8 cellular contexts compared by ENCODE assay signal in genomic region chr11:95923441-95923729, GRCh38. TPM values are rescaled to one million over a fixed set of nuclear protein-coding genes. Genes with fewer than 3 reads are reported as not detected.
DNase-seq lines count a peak whose midpoint lies in the region; ATAC-seq and TF ChIP-seq lines count a peak whose summit lies in the region.

No MANE protein-coding gene starts in this region.

- H2AFZ ChIP-seq in OCI-LY1 (ENCODE audit: low read length) (peak overlapping the region; percentile 64), osteoblast (ENCODE audit: low read length) (peak overlapping the region; percentile 95)

- no peaks in the 10 kb centered on the region for H3K36me3 ChIP-seq in OCI-LY1 (ENCODE audit: insufficient read depth, low read length)
- H3K36me3 ChIP-seq in endocrine pancreas (ENCODE audit: control insufficient read depth, insufficient read depth, low read length) = no peaks in the 10 kb centered on the region
- H3K36me3 ChIP-seq in osteoblast (ENCODE audit: insufficient read depth, low read length) = no peaks in the 10 kb centered on the region

- ATAC-seq in GM18519 (IDR thresholded peaks at IDR 0.05; ENCODE audit: low FRiP score, unreplicated experiment) (no peak), HG02870 (IDR thresholded peaks at IDR 0.05; ENCODE audit: unreplicated experiment) (no peak)

- no peaks in the 10 kb centered on the region for H3F3A ChIP-seq in OCI-LY1 (ENCODE audit: insufficient read depth, low read length)

- H3K4me2 ChIP-seq in OCI-LY1 (ENCODE audit: low read length) (peak overlapping the region; percentile 86), osteoblast (ENCODE audit: insufficient read depth, low read length) (peak overlapping the region; percentile 99)

- DNase-seq in EH (ENCODE audit: low read depth) = peak; percentile 31
- no peak for DNase-seq in osteoblast (ENCODE audit: insufficient read length, low spot score, missing footprints)
- no peak for DNase-seq in GM19240 (ENCODE audit: insufficient read length, low spot score)
- DNase-seq in mucosa of gallbladder (ENCODE audit: low spot score) = no peak

- TF ChIP-seq CTCF in OCI-LY1 (IDR thresholded peaks at IDR 0.05; ENCODE audit: low read length) (no peak), osteoblast (IDR thresholded peaks at IDR 0.05; ENCODE audit: extremely low read depth, low read depth, low read length) (no peak)

- H3K27me3 ChIP-seq in OCI-LY1 (ENCODE audit: insufficient read depth, low read length) = no peaks in the 10 kb centered on the region
- H3K27me3 ChIP-seq in endocrine pancreas (ENCODE audit: control insufficient read depth, insufficient read depth, low read length) = no peaks in the 10 kb centered on the region
- H3K27me3 ChIP-seq in osteoblast (ENCODE audit: insufficient read depth, low read length) = no peaks in the 10 kb centered on the region

- H4K20me1 ChIP-seq in OCI-LY1 (ENCODE audit: insufficient read depth, low read length) (no peaks in the 10 kb centered on the region), osteoblast (ENCODE audit: insufficient read depth, low read length) (peaks cover 3% of the 10 kb centered on the region)

- H3K4me3 ChIP-seq in OCI-LY1 (ENCODE audit: low read depth, low read length, poor library complexity, severe bottlenecking) (peak overlapping the region; percentile 84), endocrine pancreas (ENCODE audit: control insufficient read depth, insufficient read depth, low read length) (peak overlapping the region; percentile 86), osteoblast (ENCODE audit: insufficient read depth, low read length) (peak overlapping the region; percentile 96)

- H3K79me2 ChIP-seq in OCI-LY1 (ENCODE audit: insufficient read depth, low read length) (0 out of 2 replicates have a peak, but pooled peaks cover 5% of the 10 kb centered on the region), osteoblast (ENCODE audit: insufficient read depth, low read length) (peaks cover 67% of the 10 kb centered on the region)

- H3K4me1 ChIP-seq in OCI-LY1 (ENCODE audit: insufficient read depth, low read length, severe bottlenecking) (peaks cover 24% of the 10 kb centered on the region), endocrine pancreas (ENCODE audit: control insufficient read depth, insufficient read depth, low read length) (peaks cover 18% of the 10 kb centered on the region), osteoblast (ENCODE audit: insufficient read depth, low read length) (peaks cover 19% of the 10 kb centered on the region)

- no peaks in the 10 kb centered on the region for H3K9me2 ChIP-seq in OCI-LY1 (ENCODE audit: low read depth, low read length)

- H3K9me3 ChIP-seq in OCI-LY1 (ENCODE audit: low read length) (no peaks in the 10 kb centered on the region), endocrine pancreas (ENCODE audit: control insufficient read depth, low read length) (no peaks in the 10 kb centered on the region), osteoblast (ENCODE audit: low read depth, low read length) (no peaks in the 10 kb centered on the region)

- H3K9ac ChIP-seq in OCI-LY1 (ENCODE audit: low read length) = peak overlapping the region; percentile 84
- peak overlapping the region; percentile 96 for H3K9ac ChIP-seq in endocrine pancreas (ENCODE audit: control insufficient read depth, insufficient read depth, low read length)

- H3K27ac ChIP-seq in OCI-LY1 (ENCODE audit: low read depth, low read length, poor library complexity, severe bottlenecking) (peak overlapping the region; percentile 43), osteoblast (ENCODE audit: low read depth, low read length) (peak overlapping the region; percentile 94)

RNA-seq across cellular contexts. Expression of gene MTMR2, which starts 0.5 kb away (rescaled TPM):
- total RNA-seq in osteoblast (44.9 and 45.7 TPM in 2 replicates), mucosa of gallbladder (40.2 TPM)
